In the genomic region with DNA sequence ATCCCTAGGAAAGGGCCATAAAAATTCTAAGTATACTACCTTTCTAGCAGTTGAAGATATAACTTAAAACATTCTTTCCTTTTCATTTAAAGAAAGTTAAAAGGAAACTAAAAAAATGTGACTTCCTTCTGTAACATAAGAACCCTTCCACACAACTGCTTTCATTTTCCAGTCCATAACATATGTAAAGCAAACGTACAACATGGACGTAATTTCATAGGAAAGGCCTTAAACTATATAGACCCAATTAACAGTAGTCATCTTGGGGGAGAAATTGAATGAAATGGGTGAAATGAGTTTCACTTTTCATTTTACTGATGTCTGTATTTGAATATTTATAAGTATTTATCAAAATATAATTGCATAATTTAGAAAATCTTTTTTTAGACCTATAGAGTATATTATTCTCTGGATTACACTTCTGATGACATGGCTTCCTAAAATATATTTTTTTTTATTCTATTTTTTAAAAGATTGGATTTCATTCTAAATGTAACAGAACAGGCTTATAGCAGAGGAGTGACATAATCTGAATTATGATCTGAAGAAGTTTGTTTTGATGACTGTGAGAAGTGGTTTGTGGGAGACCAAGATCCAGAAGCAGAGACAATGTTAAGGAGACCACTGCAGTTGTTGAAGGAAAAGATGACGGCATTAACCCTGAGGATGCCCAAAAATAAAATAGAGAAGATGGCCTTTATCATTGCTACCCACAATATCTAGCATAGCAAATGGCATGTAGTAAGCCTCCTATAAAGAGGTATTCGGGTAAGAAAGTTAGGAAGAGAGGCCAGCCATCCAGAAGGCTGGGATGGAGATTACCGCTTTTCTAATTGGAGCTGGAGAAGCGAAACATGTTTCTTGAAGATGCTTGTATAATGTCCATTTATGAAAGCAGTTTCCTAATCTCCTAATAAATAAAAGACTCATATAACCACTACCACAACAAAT, we compare ENCODE assay signal across 9 cellular contexts.
DNase-seq lines count a peak whose midpoint lies in the region; ATAC-seq lines count a peak whose summit lies in the region.
"Had no signal": no experiment of that assay in that cellular context is flagged by ENCODE, and none has a peak within 500 bp of the region (broad histone marks: within the 10 kb centered on the region; RNA-seq: fewer than 3 reads in every experiment).

No MANE protein-coding gene starts in this region.

- H3K27ac Mint-ChIP-seq in activated CD4-positive, alpha-beta T cell treated with anti-CD3 and anti-CD28 coated beads for 36 hours = peak overlapping the region; percentile 51
- H3K27ac Mint-ChIP-seq in activated CD4-positive, alpha-beta memory T cell treated with anti-CD3 and anti-CD28 coated beads for 36 hours = no peak overlapping the region
- no peak overlapping the region for H3K27ac Mint-ChIP-seq in stimulated activated memory B cell treated with anti-CD40 and anti-IgM and Interleukin-4, amounts not matched to agents 10 μg/mL and 1 μg/mL and 100 μg/mL, for 72 hours

- H3K9me3 Mint-ChIP-seq in activated CD4-positive, alpha-beta T cell treated with anti-CD3 and anti-CD28 coated beads for 36 hours (ENCODE audit: low read depth) = peaks cover 11% of the 10 kb centered on the region
- H3K9me3 Mint-ChIP-seq in activated CD4-positive, alpha-beta memory T cell treated with anti-CD3 and anti-CD28 coated beads for 36 hours = peaks cover 14% of the 10 kb centered on the region
- no peaks in the 10 kb centered on the region for H3K9me3 Mint-ChIP-seq in stimulated activated memory B cell treated with anti-CD40 and anti-IgM and Interleukin-4, amounts not matched to agents 10 μg/mL and 1 μg/mL and 100 μg/mL, for 72 hours

- CTCF ChIA-PET in activated CD4-positive, alpha-beta T cell treated with anti-CD3 and anti-CD28 coated beads for 36 hours (lab: Charles Lee) = no interaction called here
- CTCF ChIA-PET in activated CD4-positive, alpha-beta memory T cell treated with anti-CD3 and anti-CD28 coated beads for 36 hours (lab: Charles Lee) = no interaction called here

- peak; percentile 54 for ATAC-seq in activated CD4-positive, alpha-beta T cell treated with anti-CD3 and anti-CD28 coated beads for 36 hours
- peak; percentile 54 for ATAC-seq in HG02885 (IDR thresholded peaks at IDR 0.05; ENCODE audit: poor library complexity, unreplicated experiment)
- no peak for ATAC-seq in stimulated activated memory B cell treated with anti-CD40 and anti-IgM and Interleukin-4, amounts not matched to agents 10 μg/mL and 1 μg/mL and 100 μg/mL, for 72 hours

- peaks cover 8% of the 10 kb centered on the region for H3K36me3 Mint-ChIP-seq in activated CD4-positive, alpha-beta T cell treated with anti-CD3 and anti-CD28 coated beads for 36 hours (ENCODE audit: low read depth)
- peaks cover 6% of the 10 kb centered on the region for H3K36me3 Mint-ChIP-seq in activated CD4-positive, alpha-beta memory T cell treated with anti-CD3 and anti-CD28 coated beads for 36 hours
- H3K36me3 Mint-ChIP-seq in stimulated activated memory B cell treated with anti-CD40 and anti-IgM and Interleukin-4, amounts not matched to agents 10 μg/mL and 1 μg/mL and 100 μg/mL, for 72 hours = no peaks in the 10 kb centered on the region

- no peaks in the 10 kb centered on the region for H3K27me3 Mint-ChIP-seq in activated CD4-positive, alpha-beta T cell treated with anti-CD3 and anti-CD28 coated beads for 36 hours
- H3K27me3 Mint-ChIP-seq in activated CD4-positive, alpha-beta memory T cell treated with anti-CD3 and anti-CD28 coated beads for 36 hours = no peaks in the 10 kb centered on the region
- no peaks in the 10 kb centered on the region for H3K27me3 Mint-ChIP-seq in stimulated activated memory B cell treated with anti-CD40 and anti-IgM and Interleukin-4, amounts not matched to agents 10 μg/mL and 1 μg/mL and 100 μg/mL, for 72 hours

- DNase-seq in activated CD4-positive, alpha-beta T cell treated with anti-CD3 and anti-CD28 coated beads for 36 hours = no peak
- no peak for DNase-seq in activated CD4-positive, alpha-beta T cell treated with anti-CD3 and anti-CD28 coated beads, Interleukin-2, amount 50 U/mL, for 4 hours
- no peak for DNase-seq in activated CD4-positive, alpha-beta memory T cell treated with anti-CD3 and anti-CD28 coated beads for 36 hours
- DNase-seq in GOT3 (lab: John Stamatoyannopoulos, UW) = no peak
- DNase-seq in activated gamma-delta T cell (lab: John Stamatoyannopoulos, UW) = no peak
- DNase-seq in activated gamma-delta T cell treated with Interleukin-2 at 50 U/mL for 16 hours = no peak
- DNase-seq: SJCRH30 had no signal

- peak overlapping the region; percentile 62 for H3K4me3 Mint-ChIP-seq in activated CD4-positive, alpha-beta T cell treated with anti-CD3 and anti-CD28 coated beads for 36 hours
- peak overlapping the region; percentile 14 for H3K4me3 Mint-ChIP-seq in activated CD4-positive, alpha-beta memory T cell treated with anti-CD3 and anti-CD28 coated beads for 36 hours
- H3K4me3 Mint-ChIP-seq in stimulated activated memory B cell treated with anti-CD40 and anti-IgM and Interleukin-4, amounts not matched to agents 10 μg/mL and 1 μg/mL and 100 μg/mL, for 72 hours = peak overlapping the region; percentile 27

- POLR2A ChIA-PET in activated CD4-positive, alpha-beta T cell treated with anti-CD3 and anti-CD28 coated beads for 36 hours (lab: Charles Lee) = no interaction called here
- POLR2A ChIA-PET in activated CD4-positive, alpha-beta memory T cell treated with anti-CD3 and anti-CD28 coated beads for 36 hours (lab: Charles Lee) = no interaction called here

- peaks cover 29% of the 10 kb centered on the region for H3K4me1 Mint-ChIP-seq in activated CD4-positive, alpha-beta T cell treated with anti-CD3 and anti-CD28 coated beads for 36 hours
- H3K4me1 Mint-ChIP-seq in activated CD4-positive, alpha-beta memory T cell treated with anti-CD3 and anti-CD28 coated beads for 36 hours (ENCODE audit: low read depth) = peaks cover 22% of the 10 kb centered on the region
- peaks cover 7% of the 10 kb centered on the region for H3K4me1 Mint-ChIP-seq in stimulated activated memory B cell treated with anti-CD40 and anti-IgM and Interleukin-4, amounts not matched to agents 10 μg/mL and 1 μg/mL and 100 μg/mL, for 72 hours

- intact Hi-C loops in activated CD4-positive, alpha-beta T cell treated with anti-CD3 and anti-CD28 coated beads for 36 hours (cut with DNase I, micrococcal nuclease) = loop anchor here (2.0 to 10.0 kb wide), 3 partner anchors 257 to 405 kb away; no protein-coding TSS in a partner anchor
- intact Hi-C loops in activated CD4-positive, alpha-beta memory T cell treated with anti-CD3 and anti-CD28 coated beads for 36 hours (cut with micrococcal nuclease) = loop anchor here (5.0 to 10.0 kb wide), 3 partner anchors 288 to 405 kb away; partner anchors contain the start of gene THEMIS
